20 cellular contexts compared by ENCODE assay signal in the genomic region with DNA sequence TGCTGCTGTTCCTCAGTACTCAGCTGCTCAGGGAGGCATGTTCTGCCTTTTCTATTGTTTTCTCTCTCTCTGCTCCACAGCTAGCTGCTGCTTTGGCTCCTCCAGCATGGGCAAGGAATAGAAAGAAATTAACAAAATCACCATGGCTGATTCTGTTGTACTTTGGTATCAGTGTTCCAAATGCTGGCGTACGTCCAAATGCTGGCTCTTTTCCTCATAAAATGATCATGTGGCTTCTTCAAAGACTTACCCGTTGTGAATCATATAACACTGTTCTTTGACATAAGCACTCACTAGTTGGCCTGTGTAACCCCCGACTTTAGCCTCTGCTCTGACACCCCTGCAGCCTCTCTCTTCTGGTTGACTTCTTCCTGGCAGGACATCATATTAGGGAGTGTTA.
DNase-seq lines count a peak whose midpoint lies in the region; ATAC-seq and TF ChIP-seq lines count a peak whose summit lies in the region.
"Had no signal": no experiment of that assay in that cellular context is flagged by ENCODE, and none has a peak within 500 bp of the region (broad histone marks: within the 10 kb centered on the region; RNA-seq: fewer than 3 reads in every experiment).

No MANE protein-coding gene starts in this region.

- WGBS in upper lobe of left lung, 2 donors = 75 to 76% methylated on average over 4 of the region's 4 CpGs

- ATAC-seq in GM18868 (IDR thresholded peaks at IDR 0.05; ENCODE audit: unreplicated experiment) = no peak
- no peak for ATAC-seq in HG02610 (IDR thresholded peaks at IDR 0.05; ENCODE audit: unreplicated experiment)
- ATAC-seq in upper lobe of left lung (ENCODE audit: low FRiP score in 2 of 2) = no peak
- no peak for ATAC-seq in naive thymus-derived CD4-positive, alpha-beta T cell
- ATAC-seq: esophagus mucosa; left ventricle myocardium superior; stimulated activated memory B cell treated with anti-CD40 and anti-IgM and Interleukin-4, amounts not matched to agents 10 μg/mL and 1 μg/mL and 100 μg/mL, for 72 hours had no signal

- DNase-seq in ELR (ENCODE audit: low read depth) (peak; percentile 3), MG63 (peak; percentile 17), colonic mucosa (peak; percentile 22), posterior vena cava (ENCODE audit: low spot score) (peak; percentile 40), upper lobe of left lung (no peak)
- no peak for DNase-seq in naive thymus-derived CD4-positive, alpha-beta T cell
- DNase-seq: activated CD4-positive, alpha-beta T cell treated with anti-CD3 and anti-CD28 coated beads, Interleukin-2, amount 50 U/mL, for 1 hour; activated CD8-positive, alpha-beta memory T cell treated with anti-CD3 and anti-CD28 coated beads, Interleukin-2, amount 50 U/mL, for 48 hours; activated gamma-delta T cell treated with Interleukin-2 at 50 U/mL for 16 hours; COR-L47; GM23248; left ventricle myocardium superior; NCI-H524; occipital lobe; Right ventricle myocardium superior had no signal

- no peak overlapping the region for H3K4me3 Mint-ChIP-seq in naive thymus-derived CD4-positive, alpha-beta T cell
- H3K4me3 Mint-ChIP-seq: stimulated activated memory B cell treated with anti-CD40 and anti-IgM and Interleukin-4, amounts not matched to agents 10 μg/mL and 1 μg/mL and 100 μg/mL, for 72 hours had no signal

- TF ChIP-seq EP300 in upper lobe of left lung (IDR thresholded peaks at IDR 0.05) = no peak

- no peaks in the 10 kb centered on the region for H3K36me3 Mint-ChIP-seq in naive thymus-derived CD4-positive, alpha-beta T cell
- H3K36me3 Mint-ChIP-seq: stimulated activated memory B cell treated with anti-CD40 and anti-IgM and Interleukin-4, amounts not matched to agents 10 μg/mL and 1 μg/mL and 100 μg/mL, for 72 hours had no signal

- no peak overlapping the region for H3K9ac ChIP-seq in colonic mucosa (ENCODE audit: low read depth in 2 of 2, low read length in 2 of 2)
- H3K9ac ChIP-seq: GM23248 had no signal

- H3K27me3 ChIP-seq in MG63 (no peaks in the 10 kb centered on the region), colonic mucosa (no peaks in the 10 kb centered on the region), upper lobe of left lung (no peaks in the 10 kb centered on the region)
- no peaks in the 10 kb centered on the region for H3K27me3 ChIP-seq in naive thymus-derived CD4-positive, alpha-beta T cell (ENCODE audit: control insufficient read depth in 2 of 2, insufficient read depth in 2 of 2, low read length in 2 of 2)
- H3K27me3 ChIP-seq: right atrium auricular region had no signal

- H3K4me1 ChIP-seq in colonic mucosa (no peaks in the 10 kb centered on the region), upper lobe of left lung (no peaks in the 10 kb centered on the region)
- H3K4me1 ChIP-seq in naive thymus-derived CD4-positive, alpha-beta T cell (ENCODE audit: control insufficient read depth in 2 of 2, insufficient read depth in 2 of 2, low read length in 2 of 2) = no peaks in the 10 kb centered on the region
- H3K4me1 ChIP-seq: right atrium auricular region had no signal

- no peak overlapping the region for H3K4me3 ChIP-seq in MG63
- no peak overlapping the region for H3K4me3 ChIP-seq in colonic mucosa
- no peak overlapping the region for H3K4me3 ChIP-seq in upper lobe of left lung
- no peak overlapping the region for H3K4me3 ChIP-seq in naive thymus-derived CD4-positive, alpha-beta T cell (ENCODE audit: low read length)
- H3K4me3 ChIP-seq: GM23248, right atrium auricular region had no signal

- TF ChIP-seq POLR2A in upper lobe of left lung (IDR thresholded peaks at IDR 0.05) = no peak

- CTCF ChIA-PET in naive thymus-derived CD4-positive, alpha-beta T cell (lab: Charles Lee) = no interaction called here

- TF ChIP-seq CTCF in colonic mucosa (IDR thresholded peaks at IDR 0.05) (no peak), upper lobe of left lung (IDR thresholded peaks at IDR 0.05) (no peak)

- no peak overlapping the region for H3K27ac Mint-ChIP-seq in naive thymus-derived CD4-positive, alpha-beta T cell
- H3K27ac Mint-ChIP-seq: stimulated activated memory B cell treated with anti-CD40 and anti-IgM and Interleukin-4, amounts not matched to agents 10 μg/mL and 1 μg/mL and 100 μg/mL, for 72 hours had no signal

- no peaks in the 10 kb centered on the region for H3K4me1 Mint-ChIP-seq in naive thymus-derived CD4-positive, alpha-beta T cell
- H3K4me1 Mint-ChIP-seq: stimulated activated memory B cell treated with anti-CD40 and anti-IgM and Interleukin-4, amounts not matched to agents 10 μg/mL and 1 μg/mL and 100 μg/mL, for 72 hours had no signal

- H3K36me3 ChIP-seq in MG63 (no peaks in the 10 kb centered on the region), colonic mucosa (no peaks in the 10 kb centered on the region), upper lobe of left lung (no peaks in the 10 kb centered on the region)
- H3K36me3 ChIP-seq in naive thymus-derived CD4-positive, alpha-beta T cell (ENCODE audit: control insufficient read depth in 2 of 3, insufficient read depth in 3 of 3, low read length in 3 of 3) = no peaks in the 10 kb centered on the region
- H3K36me3 ChIP-seq: right atrium auricular region had no signal

- H3K27ac ChIP-seq in colonic mucosa (no peak overlapping the region), upper lobe of left lung (no peak overlapping the region)
- H3K27ac ChIP-seq in naive thymus-derived CD4-positive, alpha-beta T cell (ENCODE audit: low read depth, low read length) = no peak overlapping the region
- H3K27ac ChIP-seq: GM23248, right atrium auricular region had no signal

- intact Hi-C loops in colonic mucosa (cut with DNase I) (no loop called here), posterior vena cava (cut with DNase I) (no loop called here)
- intact Hi-C loops in naive thymus-derived CD4-positive, alpha-beta T cell (cut with micrococcal nuclease) = no loop called here

- H3K9me3 ChIP-seq in MG63 (no peaks in the 10 kb centered on the region), colonic mucosa (no peaks in the 10 kb centered on the region), upper lobe of left lung (no peaks in the 10 kb centered on the region)
- no peaks in the 10 kb centered on the region for H3K9me3 ChIP-seq in naive thymus-derived CD4-positive, alpha-beta T cell (ENCODE audit: control insufficient read depth in 2 of 3, low read length in 3 of 3)
- H3K9me3 ChIP-seq: right atrium auricular region had no signal

- H3K27me3 Mint-ChIP-seq in naive thymus-derived CD4-positive, alpha-beta T cell = no peaks in the 10 kb centered on the region
- H3K27me3 Mint-ChIP-seq: stimulated activated memory B cell treated with anti-CD40 and anti-IgM and Interleukin-4, amounts not matched to agents 10 μg/mL and 1 μg/mL and 100 μg/mL, for 72 hours had no signal

- peaks cover 0 to 7% (median 2%) of the 10 kb centered on the region in 11 donors for H3K9me3 Mint-ChIP-seq in naive thymus-derived CD4-positive, alpha-beta T cell
- H3K9me3 Mint-ChIP-seq: stimulated activated memory B cell treated with anti-CD40 and anti-IgM and Interleukin-4, amounts not matched to agents 10 μg/mL and 1 μg/mL and 100 μg/mL, for 72 hours had no signal

- POLR2A ChIA-PET in naive thymus-derived CD4-positive, alpha-beta T cell (lab: Charles Lee) = no interaction called here

Comparison
In these comparisons a context has a peak if more than half of its experiments do, and no peak if none do; other contexts are left out.
1. DNase-seq: peak in ELR (single experiment), MG63 (single experiment), colonic mucosa (single experiment) and posterior vena cava (single experiment); none in upper lobe of left lung (0 of 2) and naive thymus-derived CD4-positive, alpha-beta T cell (0 of 9).